Comparison of ENCODE assay signal across 18 cellular contexts in genomic region chr22:27490080-27490479, GRCh38.
"Had no signal": no experiment of that assay in that cellular context is flagged by ENCODE, and none has a peak within 500 bp of the region (broad histone marks: within the 10 kb centered on the region; RNA-seq: fewer than 3 reads in every experiment).

No MANE protein-coding gene starts in this region.

- H3K36me3 ChIP-seq: colonic mucosa, esophagus squamous epithelium, gastroesophageal sphincter, sigmoid colon, stomach, thoracic aorta, transverse colon had no signal

- H3K27me3 ChIP-seq: colonic mucosa, stomach, transverse colon had no signal

- H3K9ac ChIP-seq: parathyroid adenoma had no signal

- ATAC-seq: gastroesophageal sphincter; naive thymus-derived CD8-positive, alpha-beta T cell had no signal

- H3K9me3 ChIP-seq: colonic mucosa, mucosa of descending colon, thoracic aorta, transverse colon had no signal

- H3K27ac ChIP-seq: esophagus squamous epithelium, gastroesophageal sphincter, parathyroid adenoma, sigmoid colon, skin epidermis, thoracic aorta had no signal

- H3K4me1 ChIP-seq: parathyroid adenoma had no signal

- H2AFZ ChIP-seq: parathyroid adenoma had no signal

- H3K4me3 ChIP-seq: colonic mucosa, esophagus squamous epithelium, gastroesophageal sphincter, mucosa of descending colon, sigmoid colon, skin epidermis, stomach, thoracic aorta, transverse colon had no signal

- H3K79me2 ChIP-seq: parathyroid adenoma had no signal

- DNase-seq: cerebellar nuclear complex; colonic mucosa; dermis blood vessel endothelial cell; esophagus squamous epithelium; foreskin fibroblast; left colon; naive thymus-derived CD8-positive, alpha-beta T cell; sigmoid colon; stimulated activated CD4-positive, alpha-beta T cell treated with anti-CD3 and anti-CD28 coated beads, Interleukin-12 subunit alpha, Interleukin-12 subunit beta, amount 100 ng/mL, for 4 hours; stimulated activated naive CD4-positive, alpha-beta T cell; stomach; substantia nigra; transverse colon had no signal
